In genomic region chr15:61654004-61654740, GRCh38 we compare ENCODE assay signal across 19 cellular contexts.
DNase-seq lines count a peak whose midpoint lies in the region; ATAC-seq and TF ChIP-seq lines count a peak whose summit lies in the region.
"Had no signal": no experiment of that assay in that cellular context is flagged by ENCODE, and none has a peak within 500 bp of the region (broad histone marks: within the 10 kb centered on the region; RNA-seq: fewer than 3 reads in every experiment).

No MANE protein-coding gene starts in this region.

- no peak overlapping the region for H3K9ac ChIP-seq in H9 (ENCODE audit: extremely low read depth, insufficient read length, low read length)

- H3K4me2 ChIP-seq in H9 (ENCODE audit: insufficient read depth, insufficient read length, low read length): no peak overlapping the region

- H3K27ac Mint-ChIP-seq in H9 (peak overlapping the region in 2 of 3 experiments; percentile 61 to 91; a peak in 3 of 7 replicates), T-helper 17 cell (no peak overlapping the region)
- H3K27ac Mint-ChIP-seq: B cell; CD8-positive, alpha-beta T cell; HFFc6 had no signal

- no peak overlapping the region for H2BK12ac ChIP-seq in H9 (ENCODE audit: insufficient read length, low read depth, low read length)

- no peak overlapping the region for H3K4ac ChIP-seq in H9 (ENCODE audit: low read depth, low read length)

- H3K9me3 ChIP-seq in H9 (ENCODE audit: control insufficient read depth, low read depth, low read length) (no peaks in the 10 kb centered on the region), mucosa of descending colon (no peaks in the 10 kb centered on the region), T-helper 17 cell (ENCODE audit: control insufficient read depth, low read length, poor library complexity, severe bottlenecking) (no peaks in the 10 kb centered on the region)
- H3K9me3 ChIP-seq: Peyer's patch had no signal

- no peaks in the 10 kb centered on the region for H3K36me3 ChIP-seq in mucosa of descending colon (ENCODE audit: low read depth)
- H3K36me3 ChIP-seq: Peyer's patch had no signal

- H4K8ac ChIP-seq in H9 (replicated peaks; ENCODE audit: insufficient read length, low read depth, low read length): no peak overlapping the region

- no peaks in the 10 kb centered on the region for H3K23me2 ChIP-seq in H9 (ENCODE audit: insufficient read length, low read depth, low read length, poor library complexity, severe bottlenecking)

- H2BK5ac ChIP-seq in H9 (ENCODE audit: insufficient read length, low read length): no peak overlapping the region

- H3K36me3 Mint-ChIP-seq in H9 (ENCODE audit: insufficient read depth in 1 of 3, low read depth in 3 of 3) (peaks cover 0 to 6% (median 0%) of the 10 kb centered on the region in 3 experiments; a peak in 2 of 7 replicates), T-helper 17 cell (ENCODE audit: low read depth) (no peaks in the 10 kb centered on the region)
- H3K36me3 Mint-ChIP-seq: CD8-positive, alpha-beta T cell had no signal

- TF ChIP-seq CTCF in H9 (conservative IDR thresholded peaks at IDR 0.05) (no peak), mucosa of descending colon (IDR thresholded peaks at IDR 0.05) (no peak)

- H3K79me1 ChIP-seq in H9 (ENCODE audit: insufficient read depth, low read depth, low read length, poor library complexity, severe bottlenecking): no peaks in the 10 kb centered on the region

- no peak overlapping the region for H3K23ac ChIP-seq in H9 (ENCODE audit: insufficient read length, low read depth, low read length)

- H3K79me2 ChIP-seq in H9 (ENCODE audit: insufficient read depth, low read length): no peaks in the 10 kb centered on the region

- no peak overlapping the region for H3T11ph ChIP-seq in H9 (ENCODE audit: low read length)

- H2BK120ac ChIP-seq in H9 (ENCODE audit: low read depth, low read length, poor library complexity, severe bottlenecking): no peak overlapping the region

- H3K9me3 Mint-ChIP-seq in H9: peaks cover 10 to 13% of the 10 kb centered on the region in 2 experiments; a peak in 4 of 5 replicates
- H3K9me3 Mint-ChIP-seq: CD8-positive, alpha-beta T cell had no signal

- no peak overlapping the region for H3K4me3 ChIP-seq in mucosa of descending colon
- H3K4me3 ChIP-seq: Peyer's patch had no signal

- H3K27me3 Mint-ChIP-seq in H9 (ENCODE audit: low read depth) (peaks cover 2% of the 10 kb centered on the region; the same call in 1 of the 2 replicates), T-helper 17 cell (peaks cover 28% of the 10 kb centered on the region)

- no peak overlapping the region for H3K18ac ChIP-seq in H9 (ENCODE audit: insufficient read length, low read depth, low read length)

- no peak overlapping the region for H2AK5ac ChIP-seq in H9 (ENCODE audit: insufficient read length, low read length)

- no peak overlapping the region for H2BK20ac ChIP-seq in H9 (ENCODE audit: low read depth, low read length, poor library complexity, severe bottlenecking)

- H3K14ac ChIP-seq in H9 (ENCODE audit: insufficient read depth, low read length): no peak overlapping the region

- H3K27ac ChIP-seq in H9 (ENCODE audit: insufficient read length, low read depth, low read length) (no peak overlapping the region), cingulate gyrus (ENCODE audit: low read depth, low read length) (peak overlapping the region; percentile 80), temporal lobe (ENCODE audit: low read depth, low read length) (peak overlapping the region; percentile 73)

- H3K4me1 Mint-ChIP-seq in H9 (peaks cover 24 to 26% of the 10 kb centered on the region in 2 experiments), T-helper 17 cell (no peaks in the 10 kb centered on the region)
- H3K4me1 Mint-ChIP-seq: B cell had no signal

- H4K91ac ChIP-seq in H9 (ENCODE audit: insufficient read length, low read depth, low read length): no peak overlapping the region

- H3K56ac ChIP-seq in H9 (ENCODE audit: insufficient read length, low read depth, low read length): no peak overlapping the region

- no peaks in the 10 kb centered on the region for H3K27me3 ChIP-seq in H9 (ENCODE audit: insufficient read depth, low read length)
- H3K27me3 ChIP-seq: Peyer's patch had no signal

- no peaks in the 10 kb centered on the region for H4K20me1 ChIP-seq in H9 (ENCODE audit: control insufficient read depth, insufficient read depth, insufficient read length)

- no peak overlapping the region for H2BK15ac ChIP-seq in H9 (ENCODE audit: low read depth, low read length)

- H2AFZ ChIP-seq in H9 (ENCODE audit: low read length): no peak overlapping the region

- H3K4me3 Mint-ChIP-seq in H9 (no peak overlapping the region), T-helper 17 cell (no peak overlapping the region)
- H3K4me3 Mint-ChIP-seq: B cell; CD8-positive, alpha-beta T cell; HFFc6 had no signal

- H3K4me1 ChIP-seq in H9 (ENCODE audit: insufficient read depth, low read length) (peaks cover 5% of the 10 kb centered on the region; the same call in 1 of the 2 replicates), mucosa of descending colon (ENCODE audit: low read depth) (no peaks in the 10 kb centered on the region)
- H3K4me1 ChIP-seq: Peyer's patch had no signal

- H4K5ac ChIP-seq in H9 (ENCODE audit: insufficient read length, low read depth, low read length): no peak overlapping the region

- WGBS in H9 (ENCODE audit: extremely low coverage, insufficient read length, low lambda C conversion rate): no CpG with 5 or more reads among the region's 9 CpGs

- DNase-seq in H9: no peak
- DNase-seq in mucosa of descending colon: peak in 2 of 3 donors; percentile 41 to 68
- DNase-seq in DMS79 treated with DMSO at 0.1 percent for 48 hours (lab: John Stamatoyannopoulos, UW): no peak
- no peak for DNase-seq in T-helper 17 cell
- DNase-seq in NCI-H1048 (lab: John Stamatoyannopoulos, UW): no peak
- no peak for DNase-seq in stimulated activated CD4-positive, alpha-beta T cell treated with anti-CD3 and anti-CD28 coated beads, Interleukin-1b, Interleukin-23, amount 100 ng/mL, for 48 hours
- DNase-seq: ACHN; CD8-positive, alpha-beta T cell; GOT3; HFFc6; KG1; NCI-H1105; NCI-H1930; NCI-H510A; Peyer's patch; SHP77 had no signal

- ATAC-seq in mucosa of descending colon: peak; percentile 81
- ATAC-seq in T-helper 17 cell: no peak
- ATAC-seq: CD8-positive, alpha-beta T cell had no signal

- intact Hi-C loops in mucosa of descending colon (cut with DNase I, micrococcal nuclease): no loop called here

Comparison
In these comparisons a context has a peak if more than half of its experiments do, and no peak if none do; other contexts are left out.
1. DNase-seq: peak in mucosa of descending colon (2 of 3); none in H9 (single experiment), DMS79 treated with DMSO at 0.1 percent for 48 hours (single experiment), T-helper 17 cell (0 of 3), NCI-H1048 (single experiment) and stimulated activated CD4-positive, alpha-beta T cell treated with anti-CD3 and anti-CD28 coated beads, Interleukin-1b, Interleukin-23, amount 100 ng/mL, for 48 hours (single experiment).